Comparison of ENCODE assay signal across 9 cellular contexts in genomic region chr17:59804910-59805381, GRCh38.
A peak's percentile ranks its signal among the peaks of the same experiment; 100 is the strongest.
DNase-seq lines count a peak whose midpoint lies in the region; ATAC-seq and TF ChIP-seq lines count a peak whose summit lies in the region.
"Had no signal": no experiment of that assay in that cellular context is flagged by ENCODE, and none has a peak within 500 bp of the region (broad histone marks: within the 10 kb centered on the region; RNA-seq: fewer than 3 reads in every experiment).

No MANE protein-coding gene starts in this region.

- H2BK5ac ChIP-seq in IMR-90 (ENCODE audit: low read depth, low read length, poor library complexity, severe bottlenecking) = peak overlapping the region; percentile 88

- no peak overlapping the region for H3K4me3 Mint-ChIP-seq in progenitor cell of endocrine pancreas (ENCODE audit: low read depth)

- TF ChIP-seq CTCF in IMR-90 (conservative IDR thresholded peaks at IDR 0.05; ENCODE audit: low read depth, low read length) (no peak), SK-N-SH (IDR thresholded peaks at IDR 0.05) (no peak), thoracic aorta (IDR thresholded peaks at IDR 0.05) (no peak), progenitor cell of endocrine pancreas (IDR thresholded peaks at IDR 0.05; ENCODE audit: unreplicated experiment) (no peak)

- BruUV-seq in IMR-90 (replicated peaks; lab: Mats Ljungman, UMichigan) = no TSS peak

- no peaks in the 10 kb centered on the region for H3K9me3 Mint-ChIP-seq in progenitor cell of endocrine pancreas (ENCODE audit: low read depth)

- no peak for TF ChIP-seq POLR2A in IMR-90 (IDR thresholded peaks at IDR 0.05; ENCODE audit: low read depth, low read length)

- no peak overlapping the region for H2AFZ ChIP-seq in IMR-90 (replicated peaks; ENCODE audit: low read length, poor library complexity)
- H2AFZ ChIP-seq in SK-N-SH (ENCODE audit: low read depth) = peak overlapping the region; percentile 80

- CTCF ChIA-PET in IMR-90 (lab: Yijun Ruan, JAX) = no interaction called here
- CTCF ChIA-PET in SK-N-SH (lab: Yijun Ruan, JAX) = interaction anchor here (0.8 to 1.6 kb wide), 4 partner anchors 14 to 54 kb away, joined by 3 to 5 read pairs (median 4); no protein-coding TSS in a partner anchor

- WGBS in IMR-90 (ENCODE audit: extremely low coverage in 2 of 2, insufficient read length in 1 of 2), 2 experiments = 40% methylated on average over 1 of the region's 6 CpGs; no CpG with 5 or more reads in 1 of the 2 experiments
- WGBS in SK-N-SH (ENCODE audit: low lambda C conversion rate) = 7% methylated on average over 6 of the region's 6 CpGs
- WGBS in right cardiac atrium = 50% methylated on average over 6 of the region's 6 CpGs

- H3K9me3 ChIP-seq in IMR-90 (ENCODE audit: control insufficient read depth, insufficient read depth, low read length) (no peaks in the 10 kb centered on the region), SK-N-SH (no peaks in the 10 kb centered on the region; the same call in 1 of the 2 replicates), right cardiac atrium (ENCODE audit: control insufficient read depth, low read length) (no peaks in the 10 kb centered on the region), thoracic aorta (no peaks in the 10 kb centered on the region)

- H3K36me3 Mint-ChIP-seq in progenitor cell of endocrine pancreas (ENCODE audit: insufficient read depth) = peaks cover 2% of the 10 kb centered on the region

- peak overlapping the region; percentile 99 for H4K5ac ChIP-seq in IMR-90 (ENCODE audit: low read depth, low read length)

- H4K91ac ChIP-seq in IMR-90 (ENCODE audit: insufficient read depth, low read depth, low read length) = peak overlapping the region; percentile 43

- DNase-seq in IMR-90 (no peak), SK-N-SH (peak; percentile 42), right cardiac atrium (no peak), thoracic aorta (ENCODE audit: low spot score) (no peak), COLO829 (ENCODE audit: low spot score) (no peak), progenitor cell of endocrine pancreas (ENCODE audit: low spot score, unreplicated experiment) (no peak)
- DNase-seq in effector CD4-positive, alpha-beta T cell = no peak
- DNase-seq: activated CD4-positive, alpha-beta T cell treated with anti-CD3 and anti-CD28 coated beads, Interleukin-2, amount 50 U/mL, for 4 hours; NCI-H1417 had no signal

- no peak for TF ChIP-seq EP300 in SK-N-SH (IDR thresholded peaks at IDR 0.05; ENCODE audit: borderline replicate concordance in 1 of 2, low read depth in 1 of 2, low read length in 1 of 2)

- POLR2A ChIA-PET in IMR-90 (lab: Charles Lee; ENCODE audit: unreplicated experiment) = interaction anchor here (1.1 kb wide), 1 partner anchor 33 kb away, joined by 13 read pairs; no protein-coding TSS in a partner anchor
- POLR2A ChIA-PET in SK-N-SH (lab: Yijun Ruan, JAX) = no interaction called here

- H3K14ac ChIP-seq in IMR-90 (replicated peaks; ENCODE audit: low read depth, low read length) = peak overlapping the region; percentile 46; the same call in 1 of the 2 replicates

- intact Hi-C loops in IMR-90 (cut with micrococcal nuclease) (no loop called here), right cardiac atrium (cut with DNase I) (no loop called here)

- H3K4me2 ChIP-seq in IMR-90 (ENCODE audit: low read depth, low read length) (peak overlapping the region; percentile 97), SK-N-SH (peak overlapping the region; percentile 73)

- no peak for ATAC-seq in IMR-90 (ENCODE audit: low read depth)
- ATAC-seq in right cardiac atrium = no peak
- peak; percentile 14 for ATAC-seq in thoracic aorta (ENCODE audit: insufficient number of reproducible peaks, low FRiP score, low read depth)

- H3F3A ChIP-seq in SK-N-SH (replicated peaks; ENCODE audit: insufficient read depth) = peaks cover 48% of the 10 kb centered on the region

- peaks cover 69% of the 10 kb centered on the region for H3K79me2 ChIP-seq in SK-N-SH (ENCODE audit: insufficient read depth)

- no peak overlapping the region for H2AK5ac ChIP-seq in IMR-90 (ENCODE audit: low read depth, low read length)

- no peak overlapping the region for H3K27ac Mint-ChIP-seq in progenitor cell of endocrine pancreas

- H3K56ac ChIP-seq in IMR-90 (ENCODE audit: extremely low read depth, insufficient read depth, low read length) = peak overlapping the region; percentile 90

- peaks cover 6% of the 10 kb centered on the region; the same call in 1 of the 2 replicates for H3K9me1 ChIP-seq in IMR-90 (ENCODE audit: insufficient read depth, low read length)

- H3K18ac ChIP-seq in IMR-90 (ENCODE audit: low read depth, low read length) = peak overlapping the region; percentile 99

- H3K4me3 ChIP-seq in IMR-90 (ENCODE audit: insufficient read depth, low read depth, low read length) = peak overlapping the region; percentile 37; the same call in 1 of the 2 replicates
- peak overlapping the region; percentile 13 to 50; a peak in 3 of 4 replicates for H3K4me3 ChIP-seq in SK-N-SH (ENCODE audit: low read depth in 2 of 2, low read length in 1 of 2)
- peak overlapping the region; percentile 40 for H3K4me3 ChIP-seq in right cardiac atrium (ENCODE audit: low read length)
- H3K4me3 ChIP-seq in thoracic aorta = peak overlapping the region; percentile 63

- H3K27me3 ChIP-seq in IMR-90 (ENCODE audit: control insufficient read depth, insufficient read depth, low read length) (no peaks in the 10 kb centered on the region), SK-N-SH (ENCODE audit: insufficient read depth) (no peaks in the 10 kb centered on the region), right cardiac atrium (ENCODE audit: control insufficient read depth, insufficient read depth) (no peaks in the 10 kb centered on the region), thoracic aorta (replicated peaks; ENCODE audit: insufficient read depth) (no peaks in the 10 kb centered on the region)

- H2BK20ac ChIP-seq in IMR-90 (ENCODE audit: low read depth, low read length) = peak overlapping the region; percentile 54; the same call in 1 of the 2 replicates

- H4K8ac ChIP-seq in IMR-90 (ENCODE audit: low read depth in 2 of 2, low read length in 2 of 2) = peak overlapping the region; percentile 52 to 67

- H4K20me1 ChIP-seq in IMR-90 (ENCODE audit: insufficient read depth, low read length) = no peaks in the 10 kb centered on the region
- no peaks in the 10 kb centered on the region for H4K20me1 ChIP-seq in SK-N-SH (ENCODE audit: insufficient read depth)

- no peaks in the 10 kb centered on the region for H3K27me3 Mint-ChIP-seq in progenitor cell of endocrine pancreas

- H3K36me3 ChIP-seq in IMR-90 (ENCODE audit: control insufficient read depth, insufficient read depth, low read length) (0 out of 2 replicates have a peak, but pooled peaks cover under 1% of the 10 kb centered on the region), SK-N-SH (replicated peaks in 1 of 2; ENCODE audit: control insufficient read depth in 1 of 2, insufficient read depth in 2 of 2, low read length in 1 of 2) (peaks cover 0 to 3% of the 10 kb centered on the region in 2 experiments), thoracic aorta (no peaks in the 10 kb centered on the region)

- H3K4me1 ChIP-seq in IMR-90 (ENCODE audit: control insufficient read depth, insufficient read depth, low read length) (peaks cover 3% of the 10 kb centered on the region), SK-N-SH (ENCODE audit: control insufficient read depth in 1 of 2, insufficient read depth in 2 of 2, low read depth in 1 of 2, low read length in 1 of 2) (peaks cover 7 to 18% of the 10 kb centered on the region in 2 experiments; a peak in 3 of 4 replicates), right cardiac atrium (ENCODE audit: control insufficient read depth, insufficient read depth, low read length) (no peaks in the 10 kb centered on the region), thoracic aorta (ENCODE audit: control insufficient read depth in 1 of 2, low read depth in 2 of 2) (peaks cover 7 to 22% of the 10 kb centered on the region in 2 donors)

- H3K27ac ChIP-seq in IMR-90 (ENCODE audit: insufficient read depth, low read length) (peak overlapping the region; percentile 91; the same call in 1 of the 2 replicates), SK-N-SH (ENCODE audit: low read depth in 2 of 2, low read length in 1 of 2) (peak overlapping the region; percentile 83 to 95), right cardiac atrium (ENCODE audit: low read length) (no peak overlapping the region), thoracic aorta (peak overlapping the region; percentile 48 to 63)

- H2AK9ac ChIP-seq in IMR-90 (replicated peaks; ENCODE audit: low read depth, low read length, poor library complexity) = no peak overlapping the region

- TF ChIP-seq RAD21 in IMR-90 (IDR thresholded peaks at IDR 0.05; ENCODE audit: low read length) = no peak
- TF ChIP-seq RAD21 in SK-N-SH (IDR thresholded peaks at IDR 0.05; ENCODE audit: low read length) = no peak

- H2BK120ac ChIP-seq in IMR-90 (ENCODE audit: low read depth, low read length) = peak overlapping the region; percentile 60; the same call in 1 of the 2 replicates

- peaks cover 8% of the 10 kb centered on the region for H3K4me1 Mint-ChIP-seq in progenitor cell of endocrine pancreas (ENCODE audit: low read depth)

- H2BK15ac ChIP-seq in IMR-90 (ENCODE audit: low read depth, low read length) = peak overlapping the region; percentile 2; the same call in 1 of the 3 replicates

- peak overlapping the region; percentile 47 for H3K23ac ChIP-seq in IMR-90 (ENCODE audit: low read depth, low read length)

- H3K79me1 ChIP-seq in IMR-90 (ENCODE audit: low read depth in 1 of 2, low read length in 2 of 2) = peaks cover under 1 to 31% of the 10 kb centered on the region in 2 experiments; a peak in 1 of 4 replicates

- H3K9me2 ChIP-seq in SK-N-SH = no peaks in the 10 kb centered on the region

- peak overlapping the region; percentile 87 for H3K9ac ChIP-seq in IMR-90 (ENCODE audit: low read depth, low read length)
- peak overlapping the region; percentile 91 for H3K9ac ChIP-seq in SK-N-SH

- dilution Hi-C loops in IMR-90 (cut with HindIII; ENCODE audit: low sequenced_read_pairs, unreplicated experiment) = no loop called here

- in situ Hi-C loops in IMR-90 (cut with MboI; ENCODE audit: low sequenced_read_pairs) = no loop called here

- H3K4ac ChIP-seq in IMR-90 (ENCODE audit: low read depth, low read length) = peak overlapping the region; percentile 57; the same call in 1 of the 2 replicates

TF ChIP-seq in IMR-90, 13 proteins besides CTCF, POLR2A, EP300 and RAD21 (continues in another document):
- TF ChIP-seq MAFK (IDR thresholded peaks at IDR 0.05; ENCODE audit: low read depth, low read length) (no peak), RCOR1 (IDR thresholded peaks at IDR 0.05; ENCODE audit: insufficient replicate concordance, low read length) (no peak)
